Comparison of ENCODE assay signal across 30 cellular contexts in the genomic region with DNA sequence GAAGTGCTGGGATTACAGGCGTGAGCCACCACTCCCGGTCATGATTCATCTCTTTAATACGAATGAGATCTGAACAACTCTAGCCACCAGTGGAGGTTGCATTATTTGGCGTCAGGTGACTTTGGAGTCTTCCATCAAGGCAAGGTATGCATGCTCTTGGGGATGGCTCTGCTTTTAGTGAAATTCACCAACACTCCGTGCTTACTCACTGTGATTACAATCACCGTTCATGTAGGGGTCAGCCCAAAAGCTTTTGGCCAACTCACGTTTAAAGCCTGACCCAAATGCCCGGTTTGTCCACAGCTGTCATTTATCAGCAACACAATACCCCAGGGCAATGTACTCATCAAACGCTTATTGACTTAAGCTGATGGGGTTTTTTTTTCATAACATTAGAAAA.
"Had no signal": no experiment of that assay in that cellular context is flagged by ENCODE, and none has a peak within 500 bp of the region (broad histone marks: within the 10 kb centered on the region; RNA-seq: fewer than 3 reads in every experiment).

No MANE protein-coding gene starts in this region.

- H3K4me3 Mint-ChIP-seq: activated CD4-positive, alpha-beta memory T cell treated with anti-CD3 and anti-CD28 coated beads for 36 hours; activated CD4-positive, alpha-beta T cell treated with anti-CD3 and anti-CD28 coated beads for 36 hours; activated CD4-positive, alpha-beta T cell treated with anti-CD3 and anti-CD28 coated beads, Interleukin-2, amount 10 ng/mL, durations not matched to agents 24 days and 14 days; activated CD8-positive, alpha-beta memory T cell treated with anti-CD3 and anti-CD28 coated beads, Interleukin-2, amount 10 ng/mL, durations not matched to agents 7 days and 5 days; activated CD8-positive, alpha-beta T cell treated with anti-CD3 and anti-CD28 coated beads, Interleukin-2, amount 10 ng/mL, durations not matched to agents 7 days and 5 days; activated naive CD4-positive, alpha-beta T cell treated with anti-CD3 and anti-CD28 coated beads for 36 hours; activated naive CD4-positive, alpha-beta T cell treated with anti-CD3 and anti-CD28 coated beads, Interleukin-2, amount 50 U/mL, for 24 hours; activated naive CD8-positive, alpha-beta T cell treated with anti-CD3 and anti-CD28 coated beads for 36 hours; activated naive CD8-positive, alpha-beta T cell treated with anti-CD3 and anti-CD28 coated beads, Interleukin-2, amount 50 U/mL, for 24 hours; activated T-helper 1 cell treated with anti-CD3 and anti-CD28 coated beads, Interleukin-12 subunit alpha, Interleukin-12 subunit beta, Interleukin-2, Interleukin-4 antibody, amounts not matched to agents 30 ng/mL and 10 ng/mL and 1 ng/mL, durations not matched to agents 14 hours and 24 hours and 36 hours had no signal

- H3K9me3 Mint-ChIP-seq: activated CD4-positive, alpha-beta memory T cell treated with anti-CD3 and anti-CD28 coated beads for 36 hours; activated CD4-positive, alpha-beta T cell treated with anti-CD3 and anti-CD28 coated beads, Interleukin-2, amount 10 ng/mL, durations not matched to agents 24 days and 14 days; activated naive CD4-positive, alpha-beta T cell treated with anti-CD3 and anti-CD28 coated beads for 36 hours; activated naive CD4-positive, alpha-beta T cell treated with anti-CD3 and anti-CD28 coated beads, Interleukin-2, amount 50 U/mL, for 24 hours; activated naive CD8-positive, alpha-beta T cell treated with anti-CD3 and anti-CD28 coated beads for 36 hours; activated naive CD8-positive, alpha-beta T cell treated with anti-CD3 and anti-CD28 coated beads, Interleukin-2, amount 50 U/mL, for 24 hours; activated T-helper 1 cell treated with anti-CD3 and anti-CD28 coated beads, Interleukin-12 subunit alpha, Interleukin-12 subunit beta, Interleukin-2, Interleukin-4 antibody, amounts not matched to agents 30 ng/mL and 10 ng/mL and 1 ng/mL, durations not matched to agents 14 hours and 24 hours and 36 hours; activated T-helper 2 cell treated with anti-CD3 and anti-CD28 coated beads, Interferon-gamma antibody, Interleukin-2, Interleukin-4, amounts not matched to agents 10 μg/mL and 5 μg/mL and 100 μg/mL, durations not matched to agents 14 hours and 24 hours and 36 hours had no signal

- H3K4me1 Mint-ChIP-seq: activated CD4-positive, alpha-beta T cell treated with anti-CD3 and anti-CD28 coated beads for 36 hours; activated CD4-positive, alpha-beta T cell treated with anti-CD3 and anti-CD28 coated beads, Interleukin-2, amount 10 ng/mL, durations not matched to agents 24 days and 14 days; activated CD8-positive, alpha-beta memory T cell treated with anti-CD3 and anti-CD28 coated beads, Interleukin-2, amount 10 ng/mL, durations not matched to agents 7 days and 5 days; activated naive CD4-positive, alpha-beta T cell treated with anti-CD3 and anti-CD28 coated beads, Interleukin-2, amount 50 U/mL, for 24 hours; activated naive CD8-positive, alpha-beta T cell treated with anti-CD3 and anti-CD28 coated beads for 36 hours; activated naive CD8-positive, alpha-beta T cell treated with anti-CD3 and anti-CD28 coated beads, Interleukin-2, amount 50 U/mL, for 24 hours had no signal

- DNase-seq: activated CD4-positive, alpha-beta memory T cell treated with anti-CD3 and anti-CD28 coated beads for 36 hours; activated CD4-positive, alpha-beta T cell treated with anti-CD3 and anti-CD28 coated beads for 36 hours; activated CD4-positive, alpha-beta T cell treated with anti-CD3 and anti-CD28 coated beads, Interleukin-2, amount 10 ng/mL, durations not matched to agents 24 days and 14 days; activated CD4-positive, CD25-positive, alpha-beta regulatory T cell; activated CD4-positive, CD25-positive, alpha-beta regulatory T cell treated with anti-CD3 and anti-CD28 coated beads, Interleukin-2, amount 50 U/mL, for 72 hours; activated CD8-positive, alpha-beta memory T cell treated with anti-CD3 and anti-CD28 coated beads, Interleukin-2, amount 10 ng/mL, durations not matched to agents 7 days and 5 days; activated CD8-positive, alpha-beta memory T cell treated with anti-CD3 and anti-CD28 coated beads, Interleukin-2, amount 50 U/mL, for 4 hours; activated CD8-positive, alpha-beta T cell treated with anti-CD3 and anti-CD28 coated beads, Interleukin-2, amount 10 ng/mL, durations not matched to agents 7 days and 5 days; activated effector memory CD4-positive, alpha-beta T cell treated with anti-CD3 and anti-CD28 coated beads, Interleukin-2, amount 50 U/mL, for 16 hours; activated naive CD4-positive, alpha-beta T cell treated with anti-CD3 and anti-CD28 coated beads for 36 hours; activated naive CD8-positive, alpha-beta T cell treated with anti-CD3 and anti-CD28 coated beads for 36 hours; activated naive CD8-positive, alpha-beta T cell treated with anti-CD3 and anti-CD28 coated beads, Interleukin-2, amount 50 U/mL, for 24 hours; activated T-cell treated with anti-CD3 and anti-CD28 coated beads, Interleukin-2, amount 50 U/mL, for 1 hour; activated T-cell treated with anti-CD3 and anti-CD28 coated beads, Interleukin-2, amount 50 U/mL, for 48 hours; adrenal gland; amygdala; aorta; body of pancreas; caudate nucleus; effector CD8-positive, alpha-beta T cell; esophagus squamous epithelium; foreskin keratinocyte; gastrocnemius medialis; glutamatergic neuron; heart left ventricle; T-helper 2 cell had no signal

- H3K27ac Mint-ChIP-seq: activated CD4-positive, alpha-beta memory T cell treated with anti-CD3 and anti-CD28 coated beads for 36 hours; activated CD4-positive, alpha-beta T cell treated with anti-CD3 and anti-CD28 coated beads for 36 hours; activated CD4-positive, alpha-beta T cell treated with anti-CD3 and anti-CD28 coated beads, Interleukin-2, amount 10 ng/mL, durations not matched to agents 24 days and 14 days; activated CD8-positive, alpha-beta memory T cell treated with anti-CD3 and anti-CD28 coated beads, Interleukin-2, amount 10 ng/mL, durations not matched to agents 7 days and 5 days; activated CD8-positive, alpha-beta T cell treated with anti-CD3 and anti-CD28 coated beads, Interleukin-2, amount 10 ng/mL, durations not matched to agents 7 days and 5 days; activated naive CD4-positive, alpha-beta T cell treated with anti-CD3 and anti-CD28 coated beads for 36 hours; activated naive CD4-positive, alpha-beta T cell treated with anti-CD3 and anti-CD28 coated beads, Interleukin-2, amount 50 U/mL, for 24 hours; activated naive CD8-positive, alpha-beta T cell treated with anti-CD3 and anti-CD28 coated beads for 36 hours; activated naive CD8-positive, alpha-beta T cell treated with anti-CD3 and anti-CD28 coated beads, Interleukin-2, amount 50 U/mL, for 24 hours; activated T-helper 1 cell treated with anti-CD3 and anti-CD28 coated beads, Interleukin-12 subunit alpha, Interleukin-12 subunit beta, Interleukin-2, Interleukin-4 antibody, amounts not matched to agents 30 ng/mL and 10 ng/mL and 1 ng/mL, durations not matched to agents 14 hours and 24 hours and 36 hours; activated T-helper 2 cell treated with anti-CD3 and anti-CD28 coated beads, Interferon-gamma antibody, Interleukin-2, Interleukin-4, amounts not matched to agents 10 μg/mL and 5 μg/mL and 100 μg/mL, durations not matched to agents 14 hours and 24 hours and 36 hours had no signal

- H3K9me3 ChIP-seq: adrenal gland, body of pancreas, esophagus squamous epithelium, gastrocnemius medialis, heart left ventricle had no signal

- H3K36me3 Mint-ChIP-seq: activated CD4-positive, alpha-beta memory T cell treated with anti-CD3 and anti-CD28 coated beads for 36 hours; activated CD8-positive, alpha-beta memory T cell treated with anti-CD3 and anti-CD28 coated beads, Interleukin-2, amount 10 ng/mL, durations not matched to agents 7 days and 5 days; activated naive CD4-positive, alpha-beta T cell treated with anti-CD3 and anti-CD28 coated beads, Interleukin-2, amount 50 U/mL, for 24 hours; activated naive CD8-positive, alpha-beta T cell treated with anti-CD3 and anti-CD28 coated beads for 36 hours had no signal

- H3K36me3 ChIP-seq: adrenal gland, esophagus squamous epithelium, gastrocnemius medialis, heart left ventricle had no signal

- H3K27ac ChIP-seq: adrenal gland, body of pancreas, epithelial cell of prostate, esophagus squamous epithelium, foreskin keratinocyte, gastrocnemius medialis, heart left ventricle had no signal

- H3K27me3 ChIP-seq: adrenal gland, body of pancreas, esophagus squamous epithelium, foreskin keratinocyte, gastrocnemius medialis, heart left ventricle had no signal

- ATAC-seq: activated CD4-positive, alpha-beta T cell treated with anti-CD3 and anti-CD28 coated beads for 36 hours; activated CD8-positive, alpha-beta memory T cell treated with anti-CD3 and anti-CD28 coated beads, Interleukin-2, amount 10 ng/mL, durations not matched to agents 7 days and 5 days; activated CD8-positive, alpha-beta T cell treated with anti-CD3 and anti-CD28 coated beads, Interleukin-2, amount 10 ng/mL, durations not matched to agents 7 days and 5 days; activated naive CD8-positive, alpha-beta T cell treated with anti-CD3 and anti-CD28 coated beads, Interleukin-2, amount 50 U/mL, for 24 hours; body of pancreas; foreskin keratinocyte; gastrocnemius medialis; heart left ventricle had no signal

- H3K4me3 ChIP-seq: adrenal gland, body of pancreas, esophagus squamous epithelium, gastrocnemius medialis, heart left ventricle had no signal

- H3K4me1 ChIP-seq: foreskin keratinocyte had no signal
